In the genomic region with DNA sequence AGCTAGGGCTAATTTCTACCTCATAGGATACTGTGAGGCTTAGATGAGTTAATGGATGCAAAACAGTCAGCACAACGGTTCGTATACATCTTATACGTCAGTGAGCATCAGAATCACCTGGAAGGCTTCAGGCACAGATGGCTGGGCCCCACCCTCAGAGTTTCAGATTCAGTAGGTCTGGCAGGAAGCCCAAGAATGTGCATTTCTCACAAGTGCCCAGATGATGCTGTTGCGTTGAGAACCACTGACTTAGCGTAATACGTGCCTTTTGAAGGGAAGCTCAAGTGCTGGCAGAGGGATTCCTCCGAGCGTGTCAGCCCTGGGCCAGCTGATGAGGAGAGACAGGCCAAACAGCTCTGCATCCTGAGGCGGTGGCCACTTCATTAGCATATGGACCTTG, we compare ENCODE assay signal across 10 cellular contexts.
DNase-seq lines count a peak whose midpoint lies in the region; ATAC-seq and TF ChIP-seq lines count a peak whose summit lies in the region.
"Had no signal": no experiment of that assay in that cellular context is flagged by ENCODE, and none has a peak within 500 bp of the region (broad histone marks: within the 10 kb centered on the region; RNA-seq: fewer than 3 reads in every experiment).

No MANE protein-coding gene starts in this region.

- H3K36me3 ChIP-seq in IMR-90 (ENCODE audit: control insufficient read depth, insufficient read depth, low read length), result no peaks in the 10 kb centered on the region

- BruUV-seq in IMR-90 (replicated peaks; lab: Mats Ljungman, UMichigan) (no TSS peak), Calu3 (replicated peaks; lab: Mats Ljungman, UMichigan) (no TSS peak)

- H3K4me2 ChIP-seq in IMR-90 (ENCODE audit: low read depth, low read length), result no peak overlapping the region

- H3K4me3 ChIP-seq in IMR-90 (ENCODE audit: insufficient read depth, low read depth, low read length), result no peak overlapping the region

- no peak overlapping the region for H2BK15ac ChIP-seq in IMR-90 (ENCODE audit: low read depth, low read length)

- TF ChIP-seq CTCF in IMR-90 (conservative IDR thresholded peaks at IDR 0.05; ENCODE audit: low read depth, low read length), result no peak
- no peak for TF ChIP-seq CTCF in Calu3 (IDR thresholded peaks at IDR 0.05; ENCODE audit: unreplicated experiment)

- no peak overlapping the region for H3K27ac ChIP-seq in IMR-90 (ENCODE audit: insufficient read depth, low read length)

- no peak overlapping the region for H3K4me3 Mint-ChIP-seq in Calu3 (ENCODE audit: low read depth, unreplicated experiment)

- H3K27me3 ChIP-seq in IMR-90 (ENCODE audit: control insufficient read depth, insufficient read depth, low read length), result no peaks in the 10 kb centered on the region

- no peak overlapping the region for H3K4ac ChIP-seq in IMR-90 (ENCODE audit: low read depth, low read length)

- H2AK5ac ChIP-seq in IMR-90 (ENCODE audit: low read depth, low read length), result no peak overlapping the region

- H2AK9ac ChIP-seq in IMR-90 (replicated peaks; ENCODE audit: low read depth, low read length, poor library complexity), result peak overlapping the region; percentile 61

- H3K9me3 Mint-ChIP-seq in Calu3 (ENCODE audit: low read depth, unreplicated experiment), result peaks cover 2% of the 10 kb centered on the region

- POLR2A ChIA-PET in IMR-90 (lab: Charles Lee; ENCODE audit: unreplicated experiment), result no interaction called here

- no peaks in the 10 kb centered on the region for H3K79me1 ChIP-seq in IMR-90 (ENCODE audit: low read depth in 1 of 2, low read length in 2 of 2)

- no peak overlapping the region for H3K23ac ChIP-seq in IMR-90 (ENCODE audit: low read depth, low read length)

- no peak overlapping the region for H3K56ac ChIP-seq in IMR-90 (ENCODE audit: extremely low read depth, insufficient read depth, low read length)

- CTCF ChIA-PET in IMR-90 (lab: Yijun Ruan, JAX), result no interaction called here
- CTCF ChIA-PET in Calu3 (lab: Charles Lee), result interaction anchor here (0.7 kb wide), 2 partner anchors 43 to 45 kb away, joined by 3 read pairs; no protein-coding TSS in a partner anchor

- H2BK20ac ChIP-seq in IMR-90 (ENCODE audit: low read depth, low read length), result no peak overlapping the region

- in situ Hi-C loops in IMR-90 (cut with MboI; ENCODE audit: low sequenced_read_pairs), result no loop called here

- H4K5ac ChIP-seq in IMR-90 (ENCODE audit: low read depth, low read length), result no peak overlapping the region

- H3K27me3 Mint-ChIP-seq in Calu3 (ENCODE audit: unreplicated experiment), result peaks cover 48% of the 10 kb centered on the region

- no peak overlapping the region for H3K14ac ChIP-seq in IMR-90 (replicated peaks; ENCODE audit: low read depth, low read length)

- H3K4me1 Mint-ChIP-seq in Calu3 (ENCODE audit: low read depth, unreplicated experiment), result no peaks in the 10 kb centered on the region

- H2BK120ac ChIP-seq in IMR-90 (ENCODE audit: low read depth, low read length), result no peak overlapping the region

- intact Hi-C loops in IMR-90 (cut with micrococcal nuclease), result no loop called here
- intact Hi-C loops in Calu3 (cut with micrococcal nuclease; ENCODE audit: unreplicated experiment), result no loop called here

- WGBS in IMR-90 (ENCODE audit: extremely low coverage in 2 of 2, insufficient read length in 1 of 2), 2 experiments, result 64% methylated on average over 3 of the region's 9 CpGs; no CpG with 5 or more reads in 1 of the 2 experiments

- no peaks in the 10 kb centered on the region for H4K20me1 ChIP-seq in IMR-90 (ENCODE audit: insufficient read depth, low read length)

- TF ChIP-seq POLR2A in IMR-90 (IDR thresholded peaks at IDR 0.05; ENCODE audit: low read depth, low read length), result no peak

- H3K27ac Mint-ChIP-seq in Calu3 (ENCODE audit: unreplicated experiment), result no peak overlapping the region

- H2AFZ ChIP-seq in IMR-90 (replicated peaks; ENCODE audit: low read length, poor library complexity), result no peak overlapping the region

- H3K9ac ChIP-seq in IMR-90 (ENCODE audit: low read depth, low read length), result no peak overlapping the region

- TF ChIP-seq RAD21 in IMR-90 (IDR thresholded peaks at IDR 0.05; ENCODE audit: low read length), result no peak

- H3K4me1 ChIP-seq in IMR-90 (ENCODE audit: control insufficient read depth, insufficient read depth, low read length), result no peaks in the 10 kb centered on the region

- dilution Hi-C loops in IMR-90 (cut with HindIII; ENCODE audit: low sequenced_read_pairs, unreplicated experiment), result no loop called here

- no peak overlapping the region for H4K8ac ChIP-seq in IMR-90 (ENCODE audit: low read depth in 2 of 2, low read length in 2 of 2)

- H4K91ac ChIP-seq in IMR-90 (ENCODE audit: insufficient read depth, low read depth, low read length), result no peak overlapping the region

- ATAC-seq in GM18909 (IDR thresholded peaks at IDR 0.05; ENCODE audit: poor library complexity, unreplicated experiment) (peak; percentile 81), HG02642 (IDR thresholded peaks at IDR 0.05; ENCODE audit: poor library complexity, unreplicated experiment) (peak; percentile 71), IMR-90 (ENCODE audit: low read depth) (no peak), HG02840 (IDR thresholded peaks at IDR 0.05; ENCODE audit: low FRiP score, unreplicated experiment) (no peak)

- H3K9me1 ChIP-seq in IMR-90 (ENCODE audit: insufficient read depth, low read length), result no peaks in the 10 kb centered on the region

- H2BK5ac ChIP-seq in IMR-90 (ENCODE audit: low read depth, low read length, poor library complexity, severe bottlenecking), result no peak overlapping the region

- no peaks in the 10 kb centered on the region for H3K36me3 Mint-ChIP-seq in Calu3 (ENCODE audit: insufficient read depth, unreplicated experiment)

- H3K18ac ChIP-seq in IMR-90 (ENCODE audit: low read depth, low read length), result no peak overlapping the region

- DNase-seq in IMR-90 (no peak), middle frontal gyrus (ENCODE audit: extremely low spot score, low spot score) (peak; percentile 20), Calu3 (no peak), AML-193 (lab: John Stamatoyannopoulos, UW) (no peak)
- DNase-seq: activated CD4-positive, alpha-beta T cell treated with anti-CD3 and anti-CD28 coated beads for 48 hours; effector CD4-positive, alpha-beta T cell; mesendoderm had no signal

- H3K9me3 ChIP-seq in IMR-90 (ENCODE audit: control insufficient read depth, insufficient read depth, low read length), result no peaks in the 10 kb centered on the region

TF ChIP-seq in IMR-90, 13 proteins besides CTCF, POLR2A, EP300 and RAD21:
- TF ChIP-seq MAFK (IDR thresholded peaks at IDR 0.05; ENCODE audit: low read depth, low read length) (no peak), MAZ (IDR thresholded peaks at IDR 0.05; ENCODE audit: borderline replicate concordance, low read depth, low read length) (no peak), RFX5 (IDR thresholded peaks at IDR 0.05; ENCODE audit: low read depth, low read length) (no peak), MXI1 (IDR thresholded peaks at IDR 0.05; ENCODE audit: borderline replicate concordance, low read depth, low read length) (no peak), CEBPB (IDR thresholded peaks at IDR 0.05; ENCODE audit: low read depth, low read length) (no peak), BHLHE40 (IDR thresholded peaks at IDR 0.05; ENCODE audit: low read depth, low read length) (no peak)
- TF ChIP-seq, protein P1, sequence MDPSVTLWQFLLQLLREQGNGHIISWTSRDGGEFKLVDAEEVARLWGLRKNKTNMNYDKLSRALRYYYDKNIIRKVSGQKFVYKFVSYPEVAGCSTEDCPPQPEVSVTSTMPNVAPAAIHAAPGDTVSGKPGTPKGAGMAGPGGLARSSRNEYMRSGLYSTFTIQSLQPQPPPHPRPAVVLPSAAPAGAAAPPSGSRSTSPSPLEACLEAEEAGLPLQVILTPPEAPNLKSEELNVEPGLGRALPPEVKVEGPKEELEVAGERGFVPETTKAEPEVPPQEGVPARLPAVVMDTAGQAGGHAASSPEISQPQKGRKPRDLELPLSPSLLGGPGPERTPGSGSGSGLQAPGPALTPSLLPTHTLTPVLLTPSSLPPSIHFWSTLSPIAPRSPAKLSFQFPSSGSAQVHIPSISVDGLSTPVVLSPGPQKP (IDR thresholded peaks at IDR 0.05; ENCODE audit: borderline replicate concordance, low read depth, low read length), result no peak
- TF ChIP-seq, protein P2, sequence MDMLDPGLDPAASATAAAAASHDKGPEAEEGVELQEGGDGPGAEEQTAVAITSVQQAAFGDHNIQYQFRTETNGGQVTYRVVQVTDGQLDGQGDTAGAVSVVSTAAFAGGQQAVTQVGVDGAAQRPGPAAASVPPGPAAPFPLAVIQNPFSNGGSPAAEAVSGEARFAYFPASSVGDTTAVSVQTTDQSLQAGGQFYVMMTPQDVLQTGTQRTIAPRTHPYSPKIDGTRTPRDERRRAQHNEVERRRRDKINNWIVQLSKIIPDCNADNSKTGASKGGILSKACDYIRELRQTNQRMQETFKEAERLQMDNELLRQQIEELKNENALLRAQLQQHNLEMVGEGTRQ (IDR thresholded peaks at IDR 0.05; ENCODE audit: low read depth, low read length), result no peak

Comparison
In these comparisons a context has a peak if more than half of its experiments do, and no peak if none do; other contexts are left out.
1. ATAC-seq: peak in GM18909 (single experiment) and HG02642 (single experiment); none in IMR-90 (single experiment) and HG02840 (single experiment).